1 cellular context compared by ENCODE assay signal in genomic region chr15:71800190-71800589, GRCh38.
TF ChIP-seq lines count a peak whose summit lies in the region.

No MANE protein-coding gene starts in this region.

TF ChIP-seq in GM23338, 12 proteins besides CTCF, POLR2A, EP300 and RAD21 (continued from another document):
- TF ChIP-seq REST (IDR thresholded peaks at IDR 0.05; ENCODE audit: unreplicated experiment), result no peak
- TF ChIP-seq EZH2 (IDR thresholded peaks at IDR 0.05; ENCODE audit: low read depth, unreplicated experiment), result no peak
- TF ChIP-seq ZNF462 (CRISPR knock-in tag; IDR thresholded peaks at IDR 0.05), result no peak
TF ChIP-seq in GM23338: peak in this region for 0.
